Comparison of ENCODE assay signal across 23 cellular contexts in the genomic region with DNA sequence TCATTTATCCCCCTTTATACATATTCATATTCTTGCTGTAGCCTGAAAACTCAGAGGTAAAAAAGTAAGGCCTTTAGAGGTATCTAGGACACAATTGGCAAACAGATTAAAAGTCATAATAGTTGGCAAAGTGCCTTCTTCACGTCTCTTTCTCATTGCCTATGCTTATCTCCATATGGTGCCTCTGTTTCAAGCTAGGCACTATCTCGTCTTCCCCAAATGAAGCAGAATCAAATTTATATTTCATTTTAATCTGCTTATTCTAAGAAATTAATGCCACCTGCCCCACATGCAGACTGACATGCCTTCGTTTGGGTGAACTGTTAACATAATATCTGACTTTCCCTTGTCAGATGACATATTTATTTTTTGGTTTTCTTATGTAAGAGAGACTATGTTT.
"Had no signal": no experiment of that assay in that cellular context is flagged by ENCODE, and none has a peak within 500 bp of the region (broad histone marks: within the 10 kb centered on the region; RNA-seq: fewer than 3 reads in every experiment).

No MANE protein-coding gene starts in this region.

- DNase-seq: activated B cell treated with CpG ODN at 0.5 μM for 24 hours; activated CD4-positive, alpha-beta T cell treated with anti-CD3 and anti-CD28 coated beads for 48 hours; activated CD4-positive, alpha-beta T cell treated with anti-CD3 and anti-CD28 coated beads, Interleukin-2, amount 50 U/mL, for 1 hour; activated CD4-positive, alpha-beta T cell treated with anti-CD3 and anti-CD28 coated beads, Interleukin-2, amount 50 U/mL, for 48 hours; activated CD8-positive, alpha-beta memory T cell treated with anti-CD3 and anti-CD28 coated beads for 24 hours; activated CD8-positive, alpha-beta T cell treated with anti-CD3 and anti-CD28 coated beads for 36 hours; activated effector memory CD4-positive, alpha-beta T cell treated with Interleukin-2 at 50 U/mL for 16 hours; activated gamma-delta T cell treated with Interleukin-2 at 50 U/mL for 16 hours; activated naive CD4-positive, alpha-beta T cell treated with anti-CD3 and anti-CD28 coated beads, Interleukin-2, amount 50 U/mL, for 16 hours; activated naive CD4-positive, alpha-beta T cell treated with Interleukin-2 at 50 U/mL for 16 hours; activated T-cell treated with anti-CD3 and anti-CD28 coated beads, Interleukin-2, amount 50 U/mL, for 4 hours; amniotic stem cell; anterior cingulate cortex; brain microvascular endothelial cell; dorsolateral prefrontal cortex; effector memory CD4-positive, alpha-beta T cell; endodermal cell; foreskin fibroblast; head of caudate nucleus; hippocampal formation; T1000; WERI-Rb-1 had no signal

- H3K27ac ChIP-seq: brain microvascular endothelial cell, coronary artery, dorsolateral prefrontal cortex, WERI-Rb-1 had no signal

- H3K4me3 ChIP-seq: coronary artery, dorsolateral prefrontal cortex had no signal

- H3K27me3 ChIP-seq: brain microvascular endothelial cell, dorsolateral prefrontal cortex had no signal

- H3K36me3 ChIP-seq: brain microvascular endothelial cell, WERI-Rb-1 had no signal
